In genomic region chr1:51518730-51519047, GRCh38 we compare ENCODE assay signal across 7 cellular contexts. TPM values are rescaled to one million over a fixed set of nuclear protein-coding genes. Genes with fewer than 3 reads are reported as not detected.
DNase-seq lines count a peak whose midpoint lies in the region; ATAC-seq and TF ChIP-seq lines count a peak whose summit lies in the region.

No MANE protein-coding gene starts in this region.

- H3K27me3 ChIP-seq in heart left ventricle, result no peaks in the 10 kb centered on the region
- no peaks in the 10 kb centered on the region for H3K27me3 ChIP-seq in gastrocnemius medialis

- 0% methylated on average over 10 to 46 of the region's 46 CpGs for WGBS in heart left ventricle, 4 donors

- H3K27ac Mint-ChIP-seq in activated naive CD4-positive, alpha-beta T cell treated with anti-CD3 and anti-CD28 coated beads, Interleukin-2, amount 10 ng/mL, durations not matched to agents 7 days and 5 days, result peak overlapping the region; percentile 82

- DNase-seq in HFF-Myc (ENCODE audit: extremely low read depth, low read depth) (no peak), NCI-H69 (lab: John Stamatoyannopoulos, UW) (peak; percentile 69), heart left ventricle (peak; percentile 51 to 77 (median 57)), gastrocnemius medialis (peak in 1 of 2 donors; percentile 36), COR-L47 (lab: John Stamatoyannopoulos, UW) (no peak)
- peak; percentile 77 for DNase-seq in activated naive CD4-positive, alpha-beta T cell treated with anti-CD3 and anti-CD28 coated beads, Interleukin-2, amount 10 ng/mL, durations not matched to agents 7 days and 5 days

- H3K36me3 ChIP-seq in heart left ventricle (no peaks in the 10 kb centered on the region), gastrocnemius medialis (no peaks in the 10 kb centered on the region)

- CTCF ChIA-PET in activated naive CD4-positive, alpha-beta T cell treated with anti-CD3 and anti-CD28 coated beads, Interleukin-2, amount 10 ng/mL, durations not matched to agents 7 days and 5 days (lab: Charles Lee), result interaction anchor here (2.7 kb wide), 1 partner anchor 16 kb away, joined by 6 read pairs; no protein-coding TSS in a partner anchor

- peaks cover 49% of the 10 kb centered on the region for H3K4me1 Mint-ChIP-seq in activated naive CD4-positive, alpha-beta T cell treated with anti-CD3 and anti-CD28 coated beads, Interleukin-2, amount 10 ng/mL, durations not matched to agents 7 days and 5 days

- no peaks in the 10 kb centered on the region for H3K9me3 Mint-ChIP-seq in activated naive CD4-positive, alpha-beta T cell treated with anti-CD3 and anti-CD28 coated beads, Interleukin-2, amount 10 ng/mL, durations not matched to agents 7 days and 5 days

- H3K9me3 ChIP-seq in heart left ventricle (no peaks in the 10 kb centered on the region), gastrocnemius medialis (no peaks in the 10 kb centered on the region)

- H3K4me3 Mint-ChIP-seq in activated naive CD4-positive, alpha-beta T cell treated with anti-CD3 and anti-CD28 coated beads, Interleukin-2, amount 10 ng/mL, durations not matched to agents 7 days and 5 days, result peak overlapping the region; percentile 81

- H3K36me3 Mint-ChIP-seq in activated naive CD4-positive, alpha-beta T cell treated with anti-CD3 and anti-CD28 coated beads, Interleukin-2, amount 10 ng/mL, durations not matched to agents 7 days and 5 days, result peaks cover 8% of the 10 kb centered on the region

- intact Hi-C loops in heart left ventricle (cut with DNase I) (loop anchor here in 8 of 10 donors (2.0 to 10.0 kb wide), 11 partner anchors 46 to 554 kb away; partner anchors contain the start of genes OSBPL9 (in 3 of the 8), FAF1 (in 1 of the 8) and RNF11 (in 1 of the 8)), gastrocnemius medialis (cut with DNase I; ENCODE audit: low total_unique reads) (loop anchor here (1.0 to 10.0 kb wide), 6 partner anchors 42 to 554 kb away; partner anchors contain the start of genes FAF1, NRDC and OSBPL9)

- TF ChIP-seq CTCF in HFF-Myc (IDR thresholded peaks at IDR 0.05; ENCODE audit: low read depth, low read length, missing control alignments), result no peak
- no peak for TF ChIP-seq CTCF in heart left ventricle (IDR thresholded peaks at IDR 0.05)
- TF ChIP-seq CTCF in gastrocnemius medialis (IDR thresholded peaks at IDR 0.05 in 4 of 5, conservative IDR thresholded peaks at IDR 0.05 in 1 of 5), result no peak

- H3K27me3 Mint-ChIP-seq in activated naive CD4-positive, alpha-beta T cell treated with anti-CD3 and anti-CD28 coated beads, Interleukin-2, amount 10 ng/mL, durations not matched to agents 7 days and 5 days, result no peaks in the 10 kb centered on the region

- no peak for TF ChIP-seq POLR2A in heart left ventricle (IDR thresholded peaks at IDR 0.05)
- TF ChIP-seq POLR2A in gastrocnemius medialis (IDR thresholded peaks at IDR 0.05), result no peak

- in situ Hi-C loops in gastrocnemius medialis (cut with MboI; ENCODE audit: low sequenced_read_pairs in 4 of 4), result loop anchor here in 1 of 4 donors (25.0 kb wide), 1 partner anchor 106 kb away; no protein-coding TSS in a partner anchor

- ATAC-seq in GM18517 (IDR thresholded peaks at IDR 0.05; ENCODE audit: unreplicated experiment) (peak; percentile 28), heart left ventricle (peak in 3 of 4 donors; percentile 49 to 68 (median 59)), gastrocnemius medialis (peak; percentile 45 to 62)

- H3K4me3 ChIP-seq in HFF-Myc (replicated peaks; ENCODE audit: low read depth, low read length), result peak overlapping the region; percentile 87
- peak overlapping the region; percentile 75 to 96 (median 83) for H3K4me3 ChIP-seq in heart left ventricle
- peak overlapping the region; percentile 75 to 82 (median 80) for H3K4me3 ChIP-seq in gastrocnemius medialis

- peaks cover 6 to 62% (median 33%) of the 10 kb centered on the region in 12 donors for H3K4me1 ChIP-seq in heart left ventricle
- H3K4me1 ChIP-seq in gastrocnemius medialis, result peaks cover 38 to 40% of the 10 kb centered on the region in 2 donors

- H3K27ac ChIP-seq in heart left ventricle (peak overlapping the region; percentile 77 to 97 (median 94)), gastrocnemius medialis (peak overlapping the region; percentile 95 to 97 (median 97))

RNA-seq across cellular contexts. Expression of gene EPS15, which starts 0.4 kb away (rescaled TPM):
- 10 to 100 TPM; 48.4 to 80.6 (median 72.8) TPM for total RNA-seq in heart left ventricle
- polyA plus RNA-seq in heart left ventricle, result 10 to 100 TPM; 19.9 to 21.8 TPM
- 100 to 1,000 TPM in 1 of 4 donors, 10 to 100 TPM in 3; 44.8 to 121 (median 71.0) TPM for total RNA-seq in gastrocnemius medialis

Comparison
In these comparisons a context has a peak if more than half of its experiments do, and no peak if none do; other contexts are left out.
1. DNase-seq: peak in NCI-H69 (single experiment), activated naive CD4-positive, alpha-beta T cell treated with anti-CD3 and anti-CD28 coated beads, Interleukin-2, amount 10 ng/mL, durations not matched to agents 7 days and 5 days (single experiment) and heart left ventricle (5 of 5); none in HFF-Myc (single experiment) and COR-L47 (single experiment).
2. Peak in every context shown above with its lines, with median percentiles within 50 percentile points of each other: ATAC-seq and H3K4me3 ChIP-seq.